In the genomic region with DNA sequence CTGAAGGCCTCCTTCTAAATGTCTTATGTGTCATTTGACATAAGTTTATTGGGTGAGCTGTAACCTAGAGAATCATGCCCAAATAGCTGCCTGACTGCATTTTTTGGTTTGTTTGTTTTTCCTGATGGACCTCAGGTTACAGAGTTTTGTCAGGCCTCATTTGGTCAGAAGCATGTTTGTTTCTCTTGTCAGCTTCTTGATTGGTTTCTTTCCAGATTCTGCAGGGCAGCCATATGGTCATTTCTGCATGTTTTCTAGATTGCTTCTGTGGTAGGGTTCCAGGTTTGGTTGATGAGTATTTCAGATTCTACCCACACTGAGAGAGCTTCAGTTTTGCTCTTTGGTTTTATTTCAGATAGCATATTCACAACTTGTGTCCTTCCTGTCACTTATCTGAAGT, we compare ENCODE assay signal across 11 cellular contexts. TPM values are rescaled to one million over a fixed set of nuclear protein-coding genes. Genes with fewer than 3 reads are reported as not detected.
DNase-seq lines count a peak whose midpoint lies in the region; ATAC-seq and TF ChIP-seq lines count a peak whose summit lies in the region.
"Had no signal": no experiment of that assay in that cellular context is flagged by ENCODE, and none has a peak within 500 bp of the region (broad histone marks: within the 10 kb centered on the region; RNA-seq: fewer than 3 reads in every experiment).

No MANE protein-coding gene starts in this region.

- no peak overlapping the region for H3K27ac ChIP-seq in brain microvascular endothelial cell
- H3K27ac ChIP-seq: uterus had no signal

- no peaks in the 10 kb centered on the region for H3K36me3 ChIP-seq in brain microvascular endothelial cell (replicated peaks)
- H3K36me3 ChIP-seq: uterus had no signal

- DNase-seq in NCI-H2107 treated with DMSO at 0.1 percent for 48 hours (lab: John Stamatoyannopoulos, UW; ENCODE audit: unreplicated experiment) (peak; percentile 41), NCI-H2107 (lab: John Stamatoyannopoulos, UW) (no peak), brain microvascular endothelial cell (peak; percentile 12), osteocyte (ENCODE audit: extremely low spot score, unreplicated experiment) (no peak), SW 1271 (lab: John Stamatoyannopoulos, UW) (no peak), putamen (ENCODE audit: low spot score) (no peak)
- no peak for DNase-seq in activated effector memory CD4-positive, alpha-beta T cell treated with Interleukin-2 at 50 U/mL for 16 hours
- DNase-seq: activated naive CD4-positive, alpha-beta T cell treated with anti-CD3 and anti-CD28 coated beads, Interleukin-2, amount 50 U/mL, for 16 hours; spleen; uterus had no signal

- peaks cover 18% of the 10 kb centered on the region for H3K9me3 Mint-ChIP-seq in osteocyte (ENCODE audit: unreplicated experiment)

- peaks cover 10% of the 10 kb centered on the region for H3K4me1 Mint-ChIP-seq in osteocyte (ENCODE audit: unreplicated experiment)

- peaks cover 11% of the 10 kb centered on the region for H3K36me3 Mint-ChIP-seq in osteocyte (ENCODE audit: unreplicated experiment)

- H3K27ac Mint-ChIP-seq in osteocyte (ENCODE audit: unreplicated experiment), result peak overlapping the region; percentile 24

- in situ Hi-C loops in brain microvascular endothelial cell (cut with HindIII; ENCODE audit: low pct_ligation_motif_present, low sequenced_read_pairs), result no loop called here

- no peak overlapping the region for H3K4me3 ChIP-seq in brain microvascular endothelial cell (ENCODE audit: low read depth, low read length)
- H3K4me3 ChIP-seq: spleen, uterus had no signal

- H3K27me3 Mint-ChIP-seq in osteocyte (ENCODE audit: unreplicated experiment), result no peaks in the 10 kb centered on the region

- H3K4me3 Mint-ChIP-seq in osteocyte (ENCODE audit: unreplicated experiment), result no peak overlapping the region

- TF ChIP-seq CTCF in brain microvascular endothelial cell (IDR thresholded peaks at IDR 0.05; ENCODE audit: low read depth, low read length, missing control alignments) (no peak), osteocyte (IDR thresholded peaks at IDR 0.05) (no peak)

- no peaks in the 10 kb centered on the region for H3K27me3 ChIP-seq in brain microvascular endothelial cell (replicated peaks)
- H3K27me3 ChIP-seq: spleen, uterus had no signal

- ATAC-seq in HG03442 (IDR thresholded peaks at IDR 0.05; ENCODE audit: unreplicated experiment), result peak; percentile 57

RNA-seq across cellular contexts. Expression of a gene that starts 28.0 kb away (rescaled TPM):
- 12.3 and 16.8 TPM in 2 replicates for total RNA-seq in osteocyte

Comparison
In these comparisons a context has a peak if more than half of its experiments do, and no peak if none do; other contexts are left out.
1. DNase-seq: peak in NCI-H2107 treated with DMSO at 0.1 percent for 48 hours (single experiment) and brain microvascular endothelial cell (single experiment); none in NCI-H2107 (single experiment), osteocyte (single experiment), SW 1271 (0 of 2), activated effector memory CD4-positive, alpha-beta T cell treated with Interleukin-2 at 50 U/mL for 16 hours (single experiment) and putamen (single experiment).